1 cellular context compared by ENCODE assay signal in genomic region chr11:6234314-6235031, GRCh38.
TF ChIP-seq lines count a peak whose summit lies in the region.

Gene FHIP1B (minus strand): TSS chr11:6234636. CDS start chr11:6224516, 10,120 bp downstream.

TF ChIP-seq in GM23338, 12 proteins besides CTCF, POLR2A, EP300 and RAD21 (continued from another document):
- TF ChIP-seq ETS1 (IDR thresholded peaks at IDR 0.05) (0 out of 2 replicates have a peak, but pooled peaks have one; percentile 22), POLR2AphosphoS5 (IDR thresholded peaks at IDR 0.05; ENCODE audit: low read depth) (peak; percentile 82), EZH2 (IDR thresholded peaks at IDR 0.05; ENCODE audit: low read depth, unreplicated experiment) (no peak), CREB1 (CRISPR knock-in tag; IDR thresholded peaks at IDR 0.05; ENCODE audit: low read depth) (peak; percentile 69; the same call in 1 of the 2 replicates), ZNF331 (CRISPR knock-in tag; IDR thresholded peaks at IDR 0.05; ENCODE audit: low read depth) (no peak), NANOG (IDR thresholded peaks at IDR 0.05; ENCODE audit: borderline replicate concordance) (no peak), JUNB (IDR thresholded peaks at IDR 0.05; ENCODE audit: unreplicated experiment) (no peak), REST (IDR thresholded peaks at IDR 0.05; ENCODE audit: unreplicated experiment) (no peak), ZNF114 (CRISPR knock-in tag; IDR thresholded peaks at IDR 0.05) (no peak), ZNF462 (CRISPR knock-in tag; IDR thresholded peaks at IDR 0.05) (no peak), EZH2phosphoT487 (IDR thresholded peaks at IDR 0.05; ENCODE audit: unreplicated experiment) (no peak)
